Comparison of ENCODE assay signal across 14 cellular contexts in the genomic region with DNA sequence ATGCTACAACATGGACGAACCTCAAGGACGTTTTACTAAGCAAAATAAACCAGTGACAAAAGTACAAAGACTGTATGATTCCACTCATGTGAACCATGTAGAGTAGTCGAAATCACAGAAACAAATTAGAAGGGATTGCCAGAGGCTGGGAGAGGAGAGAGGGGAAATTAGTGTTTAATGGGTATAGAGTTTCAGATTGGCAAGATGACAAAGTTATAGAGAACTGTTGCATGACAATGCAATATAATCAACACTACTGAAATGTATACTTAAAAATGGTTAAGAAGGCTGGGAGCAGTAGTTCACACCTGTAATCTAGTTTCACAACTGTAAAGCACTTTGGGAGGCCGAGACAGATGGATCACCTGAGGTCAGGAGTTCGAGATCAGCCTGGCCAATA. TPM values are rescaled to one million over a fixed set of nuclear protein-coding genes. Genes with fewer than 3 reads are reported as not detected.
DNase-seq lines count a peak whose midpoint lies in the region; ATAC-seq lines count a peak whose summit lies in the region.
"Had no signal": no experiment of that assay in that cellular context is flagged by ENCODE, and none has a peak within 500 bp of the region (broad histone marks: within the 10 kb centered on the region; RNA-seq: fewer than 3 reads in every experiment).

No MANE protein-coding gene starts in this region.

- no peak overlapping the region for H3K4me2 ChIP-seq in GM23248 (ENCODE audit: unreplicated experiment)

- 30 to 34% methylated on average over 5 of the region's 5 CpGs for WGBS in GM23248 (ENCODE audit: low coverage in 1 of 2, low lambda C conversion rate in 2 of 2, missing lambda C conversion rate in 2 of 2), 2 experiments

- no peaks in the 10 kb centered on the region for H3K9me3 ChIP-seq in GM23248 (ENCODE audit: low read depth)
- H3K9me3 ChIP-seq: Peyer's patch had no signal

- no peak overlapping the region for H2AFZ ChIP-seq in GM23248

- H3K9me2 ChIP-seq in GM23248 (ENCODE audit: insufficient read depth): no peaks in the 10 kb centered on the region

- H3K4me1 Mint-ChIP-seq in stimulated activated naive B cell treated with anti-CD40 and anti-IgM and Interleukin-4, amounts not matched to agents 10 μg/mL and 1 μg/mL and 100 μg/mL, for 72 hours: no peaks in the 10 kb centered on the region

- DNase-seq in NCI-H1092 treated with DMSO at 0.1 percent for 48 hours (lab: John Stamatoyannopoulos, UW) (peak; percentile 54), NCI-H1092 (lab: John Stamatoyannopoulos, UW) (no peak), NCI-H2107 (lab: John Stamatoyannopoulos, UW) (peak; percentile 57), NCI-H69 (lab: John Stamatoyannopoulos, UW) (peak; percentile 83), GM23248 (no peak), T-helper 1 cell (no peak)
- DNase-seq in stimulated activated naive B cell treated with anti-CD40 and anti-IgM and Interleukin-4, amounts not matched to agents 10 μg/mL and 1 μg/mL and 100 μg/mL, for 72 hours: no peak
- DNase-seq: C1 segment of cervical spinal cord, Peyer's patch, Right ventricle myocardium superior, T-helper 17 cell had no signal

- H3K9me3 Mint-ChIP-seq in stimulated activated naive B cell treated with anti-CD40 and anti-IgM and Interleukin-4, amounts not matched to agents 10 μg/mL and 1 μg/mL and 100 μg/mL, for 72 hours: no peaks in the 10 kb centered on the region

- H3K36me3 ChIP-seq in GM23248 (ENCODE audit: low read depth): no peaks in the 10 kb centered on the region
- H3K36me3 ChIP-seq: Peyer's patch had no signal

- H3K9ac ChIP-seq in GM23248: no peak overlapping the region

- H3K36me3 Mint-ChIP-seq in stimulated activated naive B cell treated with anti-CD40 and anti-IgM and Interleukin-4, amounts not matched to agents 10 μg/mL and 1 μg/mL and 100 μg/mL, for 72 hours: no peaks in the 10 kb centered on the region

- H3K79me2 ChIP-seq in GM23248 (ENCODE audit: insufficient read depth): no peaks in the 10 kb centered on the region

- H3K27me3 ChIP-seq in GM23248 (replicated peaks; ENCODE audit: insufficient read depth): no peaks in the 10 kb centered on the region; the same call in 1 of the 2 replicates
- H3K27me3 ChIP-seq: Peyer's patch had no signal

- no peaks in the 10 kb centered on the region for H3K27me3 Mint-ChIP-seq in stimulated activated naive B cell treated with anti-CD40 and anti-IgM and Interleukin-4, amounts not matched to agents 10 μg/mL and 1 μg/mL and 100 μg/mL, for 72 hours

- no peak overlapping the region for H3K4me3 Mint-ChIP-seq in stimulated activated naive B cell treated with anti-CD40 and anti-IgM and Interleukin-4, amounts not matched to agents 10 μg/mL and 1 μg/mL and 100 μg/mL, for 72 hours
- H3K4me3 Mint-ChIP-seq: T-helper 17 cell had no signal

- no peaks in the 10 kb centered on the region for H3K4me1 ChIP-seq in GM23248 (ENCODE audit: insufficient read depth)
- H3K4me1 ChIP-seq: Peyer's patch had no signal

- H3K27ac ChIP-seq in GM23248: no peak overlapping the region
- H3K27ac ChIP-seq: Peyer's patch had no signal

- no peak overlapping the region for H3K4me3 ChIP-seq in GM23248
- H3K4me3 ChIP-seq: Peyer's patch had no signal

- no peak for ATAC-seq in stimulated activated naive B cell treated with anti-CD40 and anti-IgM and Interleukin-4, amounts not matched to agents 10 μg/mL and 1 μg/mL and 100 μg/mL, for 72 hours (replicated peaks)
- ATAC-seq in GM21381 (IDR thresholded peaks at IDR 0.05; ENCODE audit: unreplicated experiment): no peak
- ATAC-seq: HCT116, SK-N-SH treated with all-trans-retinoic acid at 6 μM for 48 hours, T-helper 17 cell had no signal

- in situ Hi-C loops in GM23248 (cut with MboI): no loop called here

- no peak overlapping the region for H3K27ac Mint-ChIP-seq in stimulated activated naive B cell treated with anti-CD40 and anti-IgM and Interleukin-4, amounts not matched to agents 10 μg/mL and 1 μg/mL and 100 μg/mL, for 72 hours
- H3K27ac Mint-ChIP-seq: T-helper 17 cell had no signal

- H3F3A ChIP-seq in GM23248 (ENCODE audit: insufficient read depth): no peaks in the 10 kb centered on the region

- no peaks in the 10 kb centered on the region for H4K20me1 ChIP-seq in GM23248 (ENCODE audit: insufficient read depth)

RNA-seq across cellular contexts. Expression of a gene that starts 36.9 kb away (rescaled TPM):
- 0.13 and 0.54 TPM in 2 replicates for total RNA-seq in GM23248 (2014; rRNA removed; shearing (Covaris generic))
- polyA plus RNA-seq in GM23248 (2016; fragmentation: Nextera tagmentation; extraction: Ambion mirVana): 0.35 and 0.58 TPM in 2 replicates

RNA-seq across cellular contexts. Expression of a gene that starts 54.5 kb away (rescaled TPM):
- 28.3 and 35.2 TPM in 2 replicates for total RNA-seq in GM23248 (2014; rRNA removed; shearing (Covaris generic))
- polyA plus RNA-seq in GM23248 (2016; fragmentation: Nextera tagmentation; extraction: Ambion mirVana): 14.6 and 15.1 TPM in 2 replicates

Comparison
In these comparisons a context has a peak if more than half of its experiments do, and no peak if none do; other contexts are left out.
1. DNase-seq: peak in NCI-H1092 treated with DMSO at 0.1 percent for 48 hours (single experiment), NCI-H2107 (single experiment) and NCI-H69 (single experiment); none in NCI-H1092 (single experiment), stimulated activated naive B cell treated with anti-CD40 and anti-IgM and Interleukin-4, amounts not matched to agents 10 μg/mL and 1 μg/mL and 100 μg/mL, for 72 hours (single experiment), GM23248 (single experiment) and T-helper 1 cell (0 of 5).